Comparison of ENCODE assay signal across 8 cellular contexts in genomic region chr20:36606171-36607116, GRCh38. TPM values are rescaled to one million over a fixed set of nuclear protein-coding genes. Genes with fewer than 3 reads are reported as not detected.
A peak's percentile ranks its signal among the peaks of the same experiment; 100 is the strongest.
DNase-seq lines count a peak whose midpoint lies in the region; ATAC-seq and TF ChIP-seq lines count a peak whose summit lies in the region.

No MANE protein-coding gene starts in this region.

- H3K4me3 ChIP-seq in endodermal cell (ENCODE audit: low read length) (peak overlapping the region; percentile 95), neural cell (ENCODE audit: low read length) (peak overlapping the region; percentile 99)

- peak overlapping the region; percentile 98 for H3K4me2 ChIP-seq in neural cell (ENCODE audit: low read length)

- H3K36me3 ChIP-seq in endodermal cell (ENCODE audit: control insufficient read depth, insufficient read depth, low read length) (peaks cover 40% of the 10 kb centered on the region), neural cell (ENCODE audit: insufficient read depth, low read length) (no peaks in the 10 kb centered on the region)

- peak; percentile 18 for DNase-seq in stimulated activated CD4-positive, alpha-beta T cell treated with anti-CD3 and anti-CD28 coated beads, Interleukin-4, amount 100 ng/mL, for 24 hours
- no peak for DNase-seq in stimulated activated CD4-positive, alpha-beta T cell treated with anti-CD3 and anti-CD28 coated beads, Interleukin-1b, Interleukin-23, amount 100 ng/mL, for 48 hours
- DNase-seq in SKM-1 (lab: John Stamatoyannopoulos, UW; ENCODE audit: unreplicated experiment) (peak; percentile 66), endodermal cell (peak; percentile 81), NCI-H2081 (lab: John Stamatoyannopoulos, UW) (no peak), NCI-H2171 treated with DMSO at 0.1 percent for 48 hours (lab: John Stamatoyannopoulos, UW) (no peak)

- no peaks in the 10 kb centered on the region for H3K9me3 Mint-ChIP-seq in endodermal cell

- no peaks in the 10 kb centered on the region for H3K4me1 ChIP-seq in endodermal cell (ENCODE audit: control insufficient read depth, insufficient read depth, low read length)

- H3K27me3 Mint-ChIP-seq in endodermal cell (ENCODE audit: insufficient read depth) = no peaks in the 10 kb centered on the region

- peak overlapping the region; percentile 99 for H3K4me3 Mint-ChIP-seq in endodermal cell

- no peak for TF ChIP-seq EP300 in neural cell (conservative IDR thresholded peaks at IDR 0.05; ENCODE audit: poor library complexity, severe bottlenecking)

- H3K4me1 Mint-ChIP-seq in endodermal cell = peaks cover 24% of the 10 kb centered on the region

- ATAC-seq in GM21526 (IDR thresholded peaks at IDR 0.05; ENCODE audit: low FRiP score, unreplicated experiment) = no peak

- no peaks in the 10 kb centered on the region for H3F3A ChIP-seq in neural cell (ENCODE audit: insufficient read depth, low read length, poor library complexity, severe bottlenecking)

- peaks cover 25% of the 10 kb centered on the region for H3K79me2 ChIP-seq in neural cell (replicated peaks; ENCODE audit: insufficient read depth, low read length)

- peaks cover 36% of the 10 kb centered on the region for H3K36me3 Mint-ChIP-seq in endodermal cell (ENCODE audit: low read depth)

- H3K9me3 ChIP-seq in endodermal cell (ENCODE audit: control insufficient read depth, low read length) (no peaks in the 10 kb centered on the region), neural cell (ENCODE audit: low read length) (no peaks in the 10 kb centered on the region)

- no peak for TF ChIP-seq RAD21 in neural cell (conservative IDR thresholded peaks at IDR 0.05)

- H3K9ac ChIP-seq in endodermal cell (ENCODE audit: extremely low read depth, low read length, poor library complexity, severe bottlenecking) = peak overlapping the region; percentile 83
- H3K9ac ChIP-seq in neural cell (ENCODE audit: low read length) = peak overlapping the region; percentile 87

- no peaks in the 10 kb centered on the region for H4K20me1 ChIP-seq in neural cell (ENCODE audit: insufficient read depth)

- 3 to 6% methylated on average over 17 to 28 of the region's 29 CpGs for WGBS in endodermal cell (ENCODE audit: insufficient coverage in 1 of 2, insufficient read length in 1 of 2), 2 experiments

- no peak for TF ChIP-seq CTCF in endodermal cell (conservative IDR thresholded peaks at IDR 0.05)
- TF ChIP-seq CTCF in neural cell (IDR thresholded peaks at IDR 0.05; ENCODE audit: poor library complexity, severe bottlenecking) = no peak

- H3K27ac ChIP-seq in endodermal cell (ENCODE audit: low read depth, low read length) = no peak overlapping the region
- H3K27ac ChIP-seq in neural cell (ENCODE audit: low read length) = peak overlapping the region; percentile 71

- peak overlapping the region; percentile 96 for H3K27ac Mint-ChIP-seq in endodermal cell

- peak overlapping the region; percentile 25 for H2AFZ ChIP-seq in neural cell (ENCODE audit: low read depth, low read length)

- no peaks in the 10 kb centered on the region for H3K9me2 ChIP-seq in neural cell (ENCODE audit: insufficient read depth, low read length)

- H3K27me3 ChIP-seq in endodermal cell (ENCODE audit: control insufficient read depth, insufficient read depth, low read length, poor library complexity, severe bottlenecking) (no peaks in the 10 kb centered on the region), neural cell (ENCODE audit: insufficient read depth, low read depth, low read length) (no peaks in the 10 kb centered on the region)

TF ChIP-seq in neural cell, 6 proteins besides CTCF, POLR2A, EP300 and RAD21:
- TF ChIP-seq TAF1 (IDR thresholded peaks at IDR 0.05; ENCODE audit: low read depth) (no peak), POLR2AphosphoS5 (IDR thresholded peaks at IDR 0.05) (no peak), SMC3 (conservative IDR thresholded peaks at IDR 0.05; ENCODE audit: poor library complexity) (no peak), MXI1 (conservative IDR thresholded peaks at IDR 0.05; ENCODE audit: poor library complexity, severe bottlenecking) (no peak), EZH2 (IDR thresholded peaks at IDR 0.05; ENCODE audit: borderline replicate concordance, insufficient read depth, low read length, poor library complexity, severe bottlenecking) (no peak), REST (IDR thresholded peaks at IDR 0.05; ENCODE audit: borderline replicate concordance) (no peak)
TF ChIP-seq in neural cell: peak in this region for 0.

RNA-seq across cellular contexts. Expression of gene RAB5IF, which starts 0.9 kb away (rescaled TPM):
- 10 to 100 TPM; 98.9 to 99.9 TPM for total RNA-seq in endodermal cell
- 94.9 TPM for polyA plus RNA-seq in endodermal cell (2013, experiment 1 of 2)
- polyA plus RNA-seq in endodermal cell (2013, experiment 2 of 2) = 93.6 TPM
- polyA plus RNA-seq in neural cell = 187 and 205 TPM in 2 replicates
- 53.3 and 57.1 TPM in 2 replicates for polyA minus RNA-seq in neural cell

RNA-seq across cellular contexts. Expression of gene TGIF2, which starts 33.0 kb away (rescaled TPM):
- 10 to 100 TPM; 33.4 to 39.0 TPM for total RNA-seq in endodermal cell
- polyA plus RNA-seq in endodermal cell (2013, experiment 1 of 2) = 35.6 TPM
- polyA plus RNA-seq in endodermal cell (2013, experiment 2 of 2) = 33.7 TPM
- polyA plus RNA-seq in neural cell = 3.3 and 3.4 TPM in 2 replicates
- polyA minus RNA-seq in neural cell = 1.2 and 1.5 TPM in 2 replicates

RNA-seq across cellular contexts. Expression of gene SLA2, which starts 39.6 kb away (rescaled TPM):
- under 1 TPM; 0.44 to 0.68 TPM for total RNA-seq in endodermal cell
- 0.18 TPM for polyA plus RNA-seq in endodermal cell (2013, experiment 1 of 2)
- 0.12 TPM for polyA plus RNA-seq in endodermal cell (2013, experiment 2 of 2)
- polyA plus RNA-seq in neural cell = 0.33 TPM in 1 of 2 replicates, not detected in the other
- polyA minus RNA-seq in neural cell = not detected in 2 replicates

Comparison
In these comparisons a context has a peak if more than half of its experiments do, and no peak if none do; other contexts are left out.
1. DNase-seq: peak in stimulated activated CD4-positive, alpha-beta T cell treated with anti-CD3 and anti-CD28 coated beads, Interleukin-4, amount 100 ng/mL, for 24 hours (single experiment), SKM-1 (single experiment) and endodermal cell (single experiment); none in stimulated activated CD4-positive, alpha-beta T cell treated with anti-CD3 and anti-CD28 coated beads, Interleukin-1b, Interleukin-23, amount 100 ng/mL, for 48 hours (single experiment), NCI-H2081 (0 of 2) and NCI-H2171 treated with DMSO at 0.1 percent for 48 hours (single experiment).